22 cellular contexts compared by ENCODE assay signal in the genomic region with DNA sequence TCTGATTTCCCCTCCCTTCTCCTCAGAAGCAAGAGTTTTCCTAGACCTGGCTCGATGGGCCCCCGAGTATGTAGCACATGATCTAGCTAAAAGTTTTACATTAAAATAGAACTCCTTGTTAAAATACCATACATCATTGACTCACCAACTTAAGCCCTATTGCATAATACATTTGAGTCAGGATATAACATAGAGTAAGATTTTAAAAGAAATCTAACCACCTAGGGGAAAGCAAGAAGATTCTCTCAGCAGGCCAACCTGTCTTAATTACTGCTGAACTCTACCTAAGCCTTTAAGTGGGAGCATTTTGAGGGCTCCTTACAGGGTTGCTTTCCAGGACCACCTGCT. TPM values are rescaled to one million over a fixed set of nuclear protein-coding genes. Genes with fewer than 3 reads are reported as not detected.
DNase-seq lines count a peak whose midpoint lies in the region; ATAC-seq and TF ChIP-seq lines count a peak whose summit lies in the region.
"Had no signal": no experiment of that assay in that cellular context is flagged by ENCODE, and none has a peak within 500 bp of the region (broad histone marks: within the 10 kb centered on the region; RNA-seq: fewer than 3 reads in every experiment).

No MANE protein-coding gene starts in this region.

- WGBS in heart right ventricle, 2 donors, result 76 to 82% methylated on average over 2 of the region's 2 CpGs
- WGBS in esophagus, 2 donors, result 56 to 68% methylated on average over 2 of the region's 2 CpGs

- H3K36me3 Mint-ChIP-seq in nephron (ENCODE audit: low read depth) (peaks cover 37% of the 10 kb centered on the region), osteocyte (ENCODE audit: unreplicated experiment) (no peaks in the 10 kb centered on the region)
- H3K36me3 Mint-ChIP-seq: CD4-positive, CD25-positive, alpha-beta regulatory T cell; naive thymus-derived CD4-positive, alpha-beta T cell had no signal

- intact Hi-C loops in heart right ventricle (cut with DNase I) (loop anchor here in 4 of 10 donors (5.0 to 10.0 kb wide), 3 partner anchors 39 to 146 kb away; a partner anchor contains a TSS), left cardiac atrium (cut with DNase I) (loop anchor here in 1 of 2 donors (5.0 to 10.0 kb wide), 2 partner anchors 39 to 86 kb away; no protein-coding TSS in a partner anchor), uterus (cut with DNase I; ENCODE audit: low total_unique reads) (no loop called here)

- H3K9me3 Mint-ChIP-seq in nephron (no peaks in the 10 kb centered on the region), osteocyte (ENCODE audit: unreplicated experiment) (no peaks in the 10 kb centered on the region)
- H3K9me3 Mint-ChIP-seq: activated CD4-positive, alpha-beta memory T cell treated with anti-CD3 and anti-CD28 coated beads, Interleukin-2, amount 10 ng/mL, durations not matched to agents 7 days and 5 days; activated T-cell treated with anti-CD3 and anti-CD28 coated beads, Interleukin-2, amount 50 U/mL, for 72 hours; CD4-positive, CD25-positive, alpha-beta regulatory T cell; H9 had no signal

- H3K27ac ChIP-seq in heart right ventricle (peak overlapping the region; percentile 50 to 89 (median 78)), esophagus (ENCODE audit: low read depth in 2 of 2, low read length in 1 of 2) (peak overlapping the region; percentile 7 to 53), uterus (peak overlapping the region; percentile 84 to 90)
- H3K27ac ChIP-seq: VCaP had no signal

- TF ChIP-seq POLR2A in uterus (IDR thresholded peaks at IDR 0.05), result no peak

- TF ChIP-seq CTCF in heart right ventricle (IDR thresholded peaks at IDR 0.05) (no peak), nephron (IDR thresholded peaks at IDR 0.05; ENCODE audit: unreplicated experiment in 3 of 3) (no peak), uterus (IDR thresholded peaks at IDR 0.05) (no peak), osteocyte (IDR thresholded peaks at IDR 0.05) (no peak)

- peak overlapping the region; percentile 19 to 42 (median 20) for H3K27ac Mint-ChIP-seq in nephron
- no peak overlapping the region for H3K27ac Mint-ChIP-seq in osteocyte (ENCODE audit: unreplicated experiment)
- H3K27ac Mint-ChIP-seq: activated CD4-positive, alpha-beta memory T cell treated with anti-CD3 and anti-CD28 coated beads, Interleukin-2, amount 10 ng/mL, durations not matched to agents 7 days and 5 days; activated T-cell treated with anti-CD3 and anti-CD28 coated beads, Interleukin-2, amount 50 U/mL, for 72 hours; CD4-positive, CD25-positive, alpha-beta regulatory T cell; effector memory CD8-positive, alpha-beta T cell; H9; naive thymus-derived CD4-positive, alpha-beta T cell had no signal

- H3K4me3 ChIP-seq in heart right ventricle (no peak overlapping the region), esophagus (ENCODE audit: low read depth in 1 of 2, low read length in 2 of 2) (no peak overlapping the region), uterus (no peak overlapping the region)
- H3K4me3 ChIP-seq: K562 had no signal

- H3K4me1 ChIP-seq in heart right ventricle, result peaks cover 11 to 86% (median 60%) of the 10 kb centered on the region in 9 donors
- no peaks in the 10 kb centered on the region for H3K4me1 ChIP-seq in esophagus (ENCODE audit: control insufficient read depth in 2 of 2, insufficient read depth in 2 of 2, low read length in 1 of 2)
- H3K4me1 ChIP-seq in uterus, result peaks cover 6 to 7% of the 10 kb centered on the region in 2 donors

- H3K4me3 Mint-ChIP-seq in nephron, result no peak overlapping the region
- no peak overlapping the region for H3K4me3 Mint-ChIP-seq in osteocyte (ENCODE audit: unreplicated experiment)
- H3K4me3 Mint-ChIP-seq: activated CD4-positive, alpha-beta memory T cell treated with anti-CD3 and anti-CD28 coated beads, Interleukin-2, amount 10 ng/mL, durations not matched to agents 7 days and 5 days; activated T-cell treated with anti-CD3 and anti-CD28 coated beads, Interleukin-2, amount 50 U/mL, for 72 hours; CD4-positive, CD25-positive, alpha-beta regulatory T cell; effector memory CD8-positive, alpha-beta T cell; H9; naive thymus-derived CD4-positive, alpha-beta T cell had no signal

- H3K36me3 ChIP-seq in heart right ventricle (peaks cover 0 to 68% (median 6%) of the 10 kb centered on the region in 9 donors), esophagus (ENCODE audit: control insufficient read depth in 2 of 2, insufficient read depth in 2 of 2, low read length in 1 of 2) (no peaks in the 10 kb centered on the region), uterus (no peaks in the 10 kb centered on the region)

- DNase-seq in heart right ventricle (no peak), left cardiac atrium (no peak), uterus (no peak), NCI-H446 treated with DMSO at 0.1 percent for 48 hours (lab: John Stamatoyannopoulos, UW) (no peak), osteocyte (ENCODE audit: extremely low spot score, unreplicated experiment) (no peak)
- DNase-seq: activated CD4-positive, alpha-beta memory T cell treated with anti-CD3 and anti-CD28 coated beads, Interleukin-2, amount 10 ng/mL, durations not matched to agents 7 days and 5 days; activated T-cell treated with anti-CD3 and anti-CD28 coated beads, Interleukin-2, amount 50 U/mL, for 72 hours; CD4-positive, CD25-positive, alpha-beta regulatory T cell; effector memory CD8-positive, alpha-beta T cell; H9; naive thymus-derived CD4-positive, alpha-beta T cell; NCI-H1092 treated with DMSO at 0.1 percent for 48 hours; NCI-H748 treated with DMSO at 0.1 percent for 48 hours; stimulated activated naive CD8-positive, alpha-beta T cell treated with anti-CD3 and anti-CD28 coated beads, Interleukin-15, Interleukin-2, amounts not matched to agents 100 U/mL and 50 U/mL, for 24 hours had no signal

- H3K9me3 ChIP-seq in heart right ventricle (no peaks in the 10 kb centered on the region), esophagus (ENCODE audit: control insufficient read depth in 2 of 2, insufficient read depth in 1 of 2, low read depth in 1 of 2, low read length in 1 of 2) (no peaks in the 10 kb centered on the region), uterus (no peaks in the 10 kb centered on the region)

- H3K4me1 Mint-ChIP-seq in nephron, result peaks cover 40% of the 10 kb centered on the region
- no peaks in the 10 kb centered on the region for H3K4me1 Mint-ChIP-seq in osteocyte (ENCODE audit: unreplicated experiment)
- H3K4me1 Mint-ChIP-seq: activated CD4-positive, alpha-beta memory T cell treated with anti-CD3 and anti-CD28 coated beads, Interleukin-2, amount 10 ng/mL, durations not matched to agents 7 days and 5 days; naive thymus-derived CD4-positive, alpha-beta T cell had no signal

- no peaks in the 10 kb centered on the region for H3K27me3 Mint-ChIP-seq in nephron (ENCODE audit: low read depth)
- peaks cover 3% of the 10 kb centered on the region for H3K27me3 Mint-ChIP-seq in osteocyte (ENCODE audit: unreplicated experiment)

- ATAC-seq in heart right ventricle, result peak in 1 of 8 donors; percentile 6
- no peak for ATAC-seq in left cardiac atrium
- ATAC-seq in GM21786 (IDR thresholded peaks at IDR 0.05; ENCODE audit: unreplicated experiment), result no peak
- ATAC-seq: activated T-cell treated with anti-CD3 and anti-CD28 coated beads, Interleukin-2, amount 50 U/mL, for 72 hours; effector memory CD8-positive, alpha-beta T cell; K562; naive thymus-derived CD4-positive, alpha-beta T cell; stimulated activated naive CD8-positive, alpha-beta T cell treated with anti-CD3 and anti-CD28 coated beads, Interleukin-15, Interleukin-2, amounts not matched to agents 100 U/mL and 50 U/mL, for 24 hours had no signal

- no peaks in the 10 kb centered on the region for H3K27me3 ChIP-seq in heart right ventricle
- no peaks in the 10 kb centered on the region for H3K27me3 ChIP-seq in esophagus (ENCODE audit: control insufficient read depth in 1 of 2, insufficient read depth in 2 of 2, low read length in 2 of 2)
- no peaks in the 10 kb centered on the region for H3K27me3 ChIP-seq in uterus

RNA-seq across cellular contexts. Expression of a gene that starts 39.5 kb away (rescaled TPM):
- under 1 TPM in 1 of 10 donors, not detected in 9; 0.51 TPM for total RNA-seq in heart right ventricle
- under 1 TPM in 1 of 2 donors, not detected in 1; 0.03 TPM for polyA plus RNA-seq in heart right ventricle
- under 1 TPM in 1 of 2 donors, not detected in 1; 0.18 TPM for total RNA-seq in left cardiac atrium
- under 1 TPM in 1 of 2 donors, not detected in 1; 0.06 TPM for polyA plus RNA-seq in esophagus
- under 1 TPM in 1 of 4 donors, not detected in 3; 0.69 TPM for total RNA-seq in uterus
- total RNA-seq in osteocyte, result not detected in 2 replicates
- total RNA-seq: activated CD4-positive, alpha-beta memory T cell treated with anti-CD3 and anti-CD28 coated beads, Interleukin-2, amount 10 ng/mL, durations not matched to agents 7 days and 5 days; activated T-cell treated with anti-CD3 and anti-CD28 coated beads, Interleukin-2, amount 50 U/mL, for 72 hours; CD4-positive, CD25-positive, alpha-beta regulatory T cell; frontal cortex; H9; K562; lower leg skin; naive thymus-derived CD4-positive, alpha-beta T cell; posterior vena cava had no signal
- polyA plus RNA-seq: CD4-positive, CD25-positive, alpha-beta regulatory T cell; K562; naive thymus-derived CD4-positive, alpha-beta T cell had no signal

Comparison
In these comparisons a context has a peak if more than half of its experiments do, and no peak if none do; other contexts are left out.
1. H3K27ac ChIP-seq: peak in every context shown above with its lines; median percentile 87 in uterus; 78 in heart right ventricle; 30 in esophagus.